In genomic region chr15:27665002-27665401, GRCh38 we compare ENCODE assay signal across 18 cellular contexts.
"Had no signal": no experiment of that assay in that cellular context is flagged by ENCODE, and none has a peak within 500 bp of the region (broad histone marks: within the 10 kb centered on the region; RNA-seq: fewer than 3 reads in every experiment).

No MANE protein-coding gene starts in this region.

- H3K4me3 Mint-ChIP-seq: activated naive CD4-positive, alpha-beta T cell treated with anti-CD3 and anti-CD28 coated beads, Interleukin-2, amount 10 ng/mL, durations not matched to agents 7 days and 5 days; activated T-cell treated with anti-CD3 and anti-CD28 coated beads, Interleukin-2, amount 50 U/mL, for 24 hours; memory B cell; stimulated activated naive B cell treated with anti-CD40 and anti-IgM and Interleukin-4, amounts not matched to agents 10 μg/mL and 1 μg/mL and 100 μg/mL, for 72 hours had no signal

- ATAC-seq: activated CD4-positive, CD25-positive, alpha-beta regulatory T cell treated with anti-CD3 and anti-CD28 coated beads, Interleukin-2, amount 50 U/mL, for 24 hours; heart left ventricle; left cardiac atrium; sciatic nerve; stimulated activated naive B cell treated with anti-CD40 and anti-IgM and Interleukin-4, amounts not matched to agents 10 μg/mL and 1 μg/mL and 100 μg/mL, for 72 hours had no signal

- H3K27ac ChIP-seq: coronary artery, epithelial cell of prostate, heart left ventricle, thoracic aorta, upper lobe of left lung had no signal

- H3K27me3 ChIP-seq: heart left ventricle, upper lobe of left lung had no signal

- H3K4me1 Mint-ChIP-seq: activated naive CD4-positive, alpha-beta T cell treated with anti-CD3 and anti-CD28 coated beads, Interleukin-2, amount 10 ng/mL, durations not matched to agents 7 days and 5 days; memory B cell; stimulated activated naive B cell treated with anti-CD40 and anti-IgM and Interleukin-4, amounts not matched to agents 10 μg/mL and 1 μg/mL and 100 μg/mL, for 72 hours had no signal

- H3K4me3 ChIP-seq: coronary artery, heart left ventricle, thoracic aorta, upper lobe of left lung had no signal

- DNase-seq: activated CD8-positive, alpha-beta memory T cell treated with anti-CD3 and anti-CD28 coated beads for 24 hours; activated CD8-positive, alpha-beta memory T cell treated with anti-CD3 and anti-CD28 coated beads, Interleukin-2, amount 50 U/mL, for 4 hours; activated naive CD4-positive, alpha-beta T cell treated with anti-CD3 and anti-CD28 coated beads, Interleukin-2, amount 10 ng/mL, durations not matched to agents 7 days and 5 days; activated T-cell treated with anti-CD3 and anti-CD28 coated beads, Interleukin-2, amount 50 U/mL, for 24 hours; amygdala; heart left ventricle; left cardiac atrium; nucleus accumbens; stimulated activated CD4-positive, alpha-beta T cell treated with anti-CD3 and anti-CD28 coated beads, Interleukin-2, amount 100 ng/mL, for 48 hours; stimulated activated CD8-positive, alpha-beta memory T cell treated with anti-CD3 and anti-CD28 coated beads, Interleukin-4, amount 100 ng/mL, for 48 hours; stimulated activated naive B cell treated with anti-CD40 and anti-IgM and Interleukin-4, amounts not matched to agents 10 μg/mL and 1 μg/mL and 100 μg/mL, for 72 hours; upper lobe of left lung had no signal

- H3K9me3 ChIP-seq: thoracic aorta, upper lobe of left lung had no signal

- H3K27me3 Mint-ChIP-seq: activated naive CD4-positive, alpha-beta T cell treated with anti-CD3 and anti-CD28 coated beads, Interleukin-2, amount 10 ng/mL, durations not matched to agents 7 days and 5 days; activated T-cell treated with anti-CD3 and anti-CD28 coated beads, Interleukin-2, amount 50 U/mL, for 24 hours; memory B cell; stimulated activated naive B cell treated with anti-CD40 and anti-IgM and Interleukin-4, amounts not matched to agents 10 μg/mL and 1 μg/mL and 100 μg/mL, for 72 hours had no signal

- H3K27ac Mint-ChIP-seq: activated naive CD4-positive, alpha-beta T cell treated with anti-CD3 and anti-CD28 coated beads, Interleukin-2, amount 10 ng/mL, durations not matched to agents 7 days and 5 days; activated T-cell treated with anti-CD3 and anti-CD28 coated beads, Interleukin-2, amount 50 U/mL, for 24 hours; memory B cell; stimulated activated naive B cell treated with anti-CD40 and anti-IgM and Interleukin-4, amounts not matched to agents 10 μg/mL and 1 μg/mL and 100 μg/mL, for 72 hours had no signal

- H3K36me3 Mint-ChIP-seq: activated naive CD4-positive, alpha-beta T cell treated with anti-CD3 and anti-CD28 coated beads, Interleukin-2, amount 10 ng/mL, durations not matched to agents 7 days and 5 days; memory B cell; stimulated activated naive B cell treated with anti-CD40 and anti-IgM and Interleukin-4, amounts not matched to agents 10 μg/mL and 1 μg/mL and 100 μg/mL, for 72 hours had no signal
